ENCODE assay signal across 10 cellular contexts in genomic region chr7:143375298-143376034, GRCh38. TPM values are rescaled to one million over a fixed set of nuclear protein-coding genes. Genes with fewer than 3 reads are reported as not detected.
A peak's percentile ranks its signal among the peaks of the same experiment; 100 is the strongest.
DNase-seq lines count a peak whose midpoint lies in the region; TF ChIP-seq lines count a peak whose summit lies in the region.
"Had no signal": no experiment of that assay in that cellular context is flagged by ENCODE, and none has a peak within 500 bp of the region (broad histone marks: within the 10 kb centered on the region; RNA-seq: fewer than 3 reads in every experiment).

No MANE protein-coding gene starts in this region.

- POLR2A ChIA-PET in RWPE1 (lab: Yijun Ruan, JAX; ENCODE audit: low non-redundant PET): no interaction called here

- TF ChIP-seq CTCF in HFFc6 (IDR thresholded peaks at IDR 0.05): no peak
- no peak for TF ChIP-seq CTCF in RWPE1 (conservative IDR thresholded peaks at IDR 0.05; ENCODE audit: low read depth)
- no peak for TF ChIP-seq CTCF in brain (conservative IDR thresholded peaks at IDR 0.05)
- no peak for TF ChIP-seq CTCF in sigmoid colon (IDR thresholded peaks at IDR 0.05)
- TF ChIP-seq CTCF in prostate gland (IDR thresholded peaks at IDR 0.05): no peak

- H3K4me1 Mint-ChIP-seq in HFFc6 (ENCODE audit: low read depth) (peaks cover 55% of the 10 kb centered on the region), brain (peaks cover 54% of the 10 kb centered on the region)

- no peak for TF ChIP-seq EP300 in sigmoid colon (IDR thresholded peaks at IDR 0.05)

- H3K9me3 Mint-ChIP-seq in HFFc6 (peaks cover 6% of the 10 kb centered on the region; the same call in 1 of the 2 replicates), brain (no peaks in the 10 kb centered on the region)

- H3K36me3 ChIP-seq in sigmoid colon: no peaks in the 10 kb centered on the region
- H3K36me3 ChIP-seq in prostate gland: no peaks in the 10 kb centered on the region

- H3K36me3 Mint-ChIP-seq in HFFc6 (ENCODE audit: low read depth): peaks cover 21% of the 10 kb centered on the region
- H3K36me3 Mint-ChIP-seq in brain: no peaks in the 10 kb centered on the region

- WGBS in sigmoid colon, 2 donors: 62 to 85% methylated on average over 7 of the region's 7 CpGs
- WGBS in prostate gland: 74% methylated on average over 7 of the region's 7 CpGs

- no peak overlapping the region for H3K4me3 Mint-ChIP-seq in HFFc6
- H3K4me3 Mint-ChIP-seq in brain: no peak overlapping the region

- H3K4me1 ChIP-seq in sigmoid colon: peaks cover 0 to 54% (median 34%) of the 10 kb centered on the region in 4 donors
- H3K4me1 ChIP-seq in prostate gland (replicated peaks): no peaks in the 10 kb centered on the region

- H3K27me3 Mint-ChIP-seq in HFFc6 (ENCODE audit: insufficient read depth): no peaks in the 10 kb centered on the region; the same call in 1 of the 2 replicates
- peaks cover 6% of the 10 kb centered on the region for H3K27me3 Mint-ChIP-seq in brain

- intact Hi-C loops in sigmoid colon (cut with DNase I) (no loop called here), prostate gland (cut with DNase I) (loop anchor here (5.0 kb wide), 1 partner anchor 42 kb away; no protein-coding TSS in a partner anchor)

- H3K27ac Mint-ChIP-seq in HFFc6: peak overlapping the region; percentile 58
- peak overlapping the region in 3 of 5 experiments; percentile 12 to 29 (median 24) for H3K27ac Mint-ChIP-seq in brain

- H3K4me3 ChIP-seq in sigmoid colon (no peak overlapping the region), prostate gland (no peak overlapping the region)

- TF ChIP-seq POLR2A in sigmoid colon (IDR thresholded peaks at IDR 0.05) (no peak), prostate gland (IDR thresholded peaks at IDR 0.05) (no peak)

- DNase-seq in HFFc6 (no peak), RWPE1 (ENCODE audit: low spot score) (no peak), sigmoid colon (no peak), NCI-H345 (lab: John Stamatoyannopoulos, UW) (no peak), NCI-H345 treated with DMSO at 0.1 percent for 48 hours (lab: John Stamatoyannopoulos, UW; ENCODE audit: unreplicated experiment) (no peak), prostate gland (ENCODE audit: low spot score) (no peak), HK-2 (ENCODE audit: unreplicated experiment) (no peak)

- H3K27me3 ChIP-seq in sigmoid colon: no peaks in the 10 kb centered on the region
- no peaks in the 10 kb centered on the region for H3K27me3 ChIP-seq in prostate gland (replicated peaks; ENCODE audit: insufficient read depth)

- H3K27ac ChIP-seq in RWPE1 (peak overlapping the region; percentile 35), sigmoid colon (peak overlapping the region in 3 of 4 donors; percentile 97 to 100 (median 100)), prostate gland (no peak overlapping the region)
- H3K27ac ChIP-seq: VCaP had no signal

- H3K9me3 ChIP-seq in sigmoid colon (no peaks in the 10 kb centered on the region), prostate gland (no peaks in the 10 kb centered on the region)

- CTCF ChIA-PET in RWPE1 (lab: Yijun Ruan, JAX): no interaction called here

RNA-seq across cellular contexts. Expression of gene ZYX, which starts 5.7 kb away (rescaled TPM):
- total RNA-seq in HFFc6 (2021; fragmentation: NEBNext Ultra II Directional; extraction: Animal tissue kit (Norgen Biotek cat#: 25700)): 100 to 1,000 TPM; 491 to 576 (median 546) TPM
- polyA plus RNA-seq in brain (ENCODE audit: insufficient read depth, low read depth, low replicate concordance): 79.6 TPM
- 100 to 1,000 TPM in 2 of 4 donors, 10 to 100 TPM in 2; 67.3 to 218 (median 120) TPM for total RNA-seq in sigmoid colon
- 10 to 100 TPM; 34.4 to 91.3 (median 46.8) TPM for polyA plus RNA-seq in sigmoid colon
- total RNA-seq in prostate gland: 100 to 1,000 TPM in 1 of 2 donors, 10 to 100 TPM in 1; 55.8 to 256 TPM

RNA-seq across cellular contexts. Expression of gene FAM131B, which starts 13.0 kb away (rescaled TPM):
- total RNA-seq in HFFc6 (2021; fragmentation: NEBNext Ultra II Directional; extraction: Animal tissue kit (Norgen Biotek cat#: 25700)): 1 to 10 TPM in 3 of 6 experiments, under 1 TPM in 3; 0.70 to 1.3 (median 0.98) TPM
- polyA plus RNA-seq in brain (ENCODE audit: insufficient read depth, low read depth, low replicate concordance) (69.6 TPM), sigmoid colon (1 to 10 TPM in 1 of 3 donors, under 1 TPM in 2; under 0.01 to 2.0 (median under 0.01) TPM)
- total RNA-seq in sigmoid colon (10 to 100 TPM in 1 of 4 donors, 1 to 10 TPM in 3; 6.4 to 15.7 (median 6.8) TPM), prostate gland (1 to 10 TPM in 1 of 2 donors, under 1 TPM in 1; 0.32 to 1.2 TPM)

RNA-seq across cellular contexts. Expression of gene EPHA1, which starts 33.2 kb away (rescaled TPM):
- total RNA-seq in HFFc6 (2021; fragmentation: NEBNext Ultra II Directional; extraction: Animal tissue kit (Norgen Biotek cat#: 25700)): not detected
- polyA plus RNA-seq in brain (ENCODE audit: insufficient read depth, low read depth, low replicate concordance) (0.42 TPM), sigmoid colon (10 to 100 TPM in 1 of 3 donors, 1 to 10 TPM in 1, under 1 TPM in 1; 0.92 to 10.2 (median 4.2) TPM)
- total RNA-seq in sigmoid colon (1 to 10 TPM in 1 of 4 donors, under 1 TPM in 1, not detected in 2; 0.14 to 1.5 TPM), prostate gland (10 to 100 TPM; 10.5 to 15.7 TPM)

RNA-seq across cellular contexts. Expression of gene CLCN1, which starts 59.6 kb away (rescaled TPM):
- total RNA-seq in HFFc6 (2021; fragmentation: NEBNext Ultra II Directional; extraction: Animal tissue kit (Norgen Biotek cat#: 25700)): not detected
- polyA plus RNA-seq in brain (ENCODE audit: insufficient read depth, low read depth, low replicate concordance) (not detected), sigmoid colon (under 1 TPM in 1 of 3 donors, not detected in 2; 0.15 TPM)
- total RNA-seq in sigmoid colon (under 1 TPM in 1 of 4 donors, not detected in 3; 0.14 TPM), prostate gland (under 1 TPM in 1 of 2 donors, not detected in 1; 0.23 TPM)
- total RNA-seq: pulmonary artery endothelial cell had no signal

Comparison
In these comparisons a context has a peak if more than half of its experiments do, and no peak if none do; other contexts are left out.
1. H3K27ac ChIP-seq: peak in RWPE1 (single experiment) and sigmoid colon (3 of 4); none in prostate gland (0 of 2).
2. RNA of gene EPHA1, which starts 33.2 kb away (total RNA-seq): 10.5 to 15.7 TPM in prostate gland; 0.14 to 1.5 TPM in sigmoid colon and not detected in HFFc6; every median in the first group is over 4 times any median in the second.